ENCODE assay signal across 37 cellular contexts in the genomic region with DNA sequence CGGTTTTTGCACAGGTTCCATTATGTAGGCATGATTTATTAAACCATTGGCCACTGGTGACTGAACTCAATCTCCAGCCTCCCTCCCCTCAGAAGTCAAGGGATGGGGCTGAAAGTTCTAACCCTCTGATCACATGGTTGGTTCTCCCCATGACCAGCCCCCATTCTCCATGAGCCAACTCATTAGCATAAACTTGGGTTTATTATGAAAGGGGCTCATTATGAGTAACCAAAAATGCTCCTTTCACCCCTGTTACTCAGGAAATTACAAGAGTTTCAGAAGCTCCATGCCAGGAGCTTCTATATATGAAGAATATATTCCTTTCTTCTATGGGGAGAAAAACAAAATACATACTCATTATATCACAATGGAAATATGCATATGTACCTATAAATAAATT.
"Had no signal": no experiment of that assay in that cellular context is flagged by ENCODE, and none has a peak within 500 bp of the region (broad histone marks: within the 10 kb centered on the region; RNA-seq: fewer than 3 reads in every experiment).

No MANE protein-coding gene starts in this region.

- H3K9me3 ChIP-seq: adrenal gland, body of pancreas had no signal

- H3K27ac ChIP-seq: adrenal gland, ascending aorta, body of pancreas, brain microvascular endothelial cell, breast epithelium, cardiac muscle cell had no signal

- H3K27ac Mint-ChIP-seq: activated naive CD4-positive, alpha-beta T cell treated with anti-CD3 and anti-CD28 coated beads for 36 hours; activated naive CD4-positive, alpha-beta T cell treated with anti-CD3 and anti-CD28 coated beads, Interleukin-2, amount 10 ng/mL, durations not matched to agents 7 days and 5 days; activated naive CD4-positive, alpha-beta T cell treated with anti-CD3 and anti-CD28 coated beads, Interleukin-2, amount 50 U/mL, for 24 hours; activated naive CD4-positive, alpha-beta T cell treated with anti-CD3 and anti-CD28 coated beads, Interleukin-2, amount 50 U/mL, for 72 hours; activated naive CD8-positive, alpha-beta T cell; activated naive CD8-positive, alpha-beta T cell treated with anti-CD3 and anti-CD28 coated beads for 36 hours; activated naive CD8-positive, alpha-beta T cell treated with anti-CD3 and anti-CD28 coated beads, Interleukin-2, amount 10 ng/mL, durations not matched to agents 7 days and 5 days; activated naive CD8-positive, alpha-beta T cell treated with anti-CD3 and anti-CD28 coated beads, Interleukin-2, amount 50 U/mL, for 24 hours; activated T-cell treated with anti-CD3 and anti-CD28 coated beads, Interleukin-2, amount 50 U/mL, for 24 hours; activated T-cell treated with anti-CD3 and anti-CD28 coated beads, Interleukin-2, amount 50 U/mL, for 72 hours; activated T-helper 1 cell treated with anti-CD3 and anti-CD28 coated beads, Interleukin-12 subunit alpha, Interleukin-12 subunit beta, Interleukin-2, Interleukin-4 antibody, amounts not matched to agents 30 ng/mL and 10 ng/mL and 1 ng/mL, durations not matched to agents 14 hours and 24 hours and 36 hours; activated T-helper 17 cell treated with anti-CD3 and anti-CD28 coated beads, Interleukin-2, amount 50 U/mL, for 72 hours; activated T-helper 2 cell treated with anti-CD3 and anti-CD28 coated beads, Interferon-gamma antibody, Interleukin-2, Interleukin-4, amounts not matched to agents 10 μg/mL and 5 μg/mL and 100 μg/mL, durations not matched to agents 14 hours and 24 hours and 36 hours; brain had no signal

- ATAC-seq: activated naive CD8-positive, alpha-beta T cell treated with anti-CD3 and anti-CD28 coated beads, Interleukin-2, amount 50 U/mL, for 24 hours; activated T-helper 17 cell treated with anti-CD3 and anti-CD28 coated beads, Interleukin-2, amount 50 U/mL, for 72 hours; body of pancreas had no signal

- H3K9me3 Mint-ChIP-seq: central memory CD8-positive, alpha-beta T cell had no signal

- H3K4me1 ChIP-seq: adrenal gland, ascending aorta, body of pancreas, breast epithelium had no signal

- H3K4me1 Mint-ChIP-seq: activated naive CD4-positive, alpha-beta T cell treated with anti-CD3 and anti-CD28 coated beads, Interleukin-2, amount 10 ng/mL, durations not matched to agents 7 days and 5 days; activated naive CD4-positive, alpha-beta T cell treated with anti-CD3 and anti-CD28 coated beads, Interleukin-2, amount 50 U/mL, for 24 hours; activated naive CD8-positive, alpha-beta T cell treated with anti-CD3 and anti-CD28 coated beads, Interleukin-2, amount 10 ng/mL, durations not matched to agents 7 days and 5 days; activated naive CD8-positive, alpha-beta T cell treated with anti-CD3 and anti-CD28 coated beads, Interleukin-2, amount 50 U/mL, for 24 hours; activated T-helper 17 cell treated with anti-CD3 and anti-CD28 coated beads, Interleukin-2, amount 50 U/mL, for 72 hours; brain; central memory CD8-positive, alpha-beta T cell had no signal

- H3K4me3 Mint-ChIP-seq: activated naive CD4-positive, alpha-beta T cell treated with anti-CD3 and anti-CD28 coated beads for 36 hours; activated naive CD4-positive, alpha-beta T cell treated with anti-CD3 and anti-CD28 coated beads, Interleukin-2, amount 10 ng/mL, durations not matched to agents 7 days and 5 days; activated naive CD4-positive, alpha-beta T cell treated with anti-CD3 and anti-CD28 coated beads, Interleukin-2, amount 50 U/mL, for 24 hours; activated naive CD8-positive, alpha-beta T cell; activated naive CD8-positive, alpha-beta T cell treated with anti-CD3 and anti-CD28 coated beads for 36 hours; activated naive CD8-positive, alpha-beta T cell treated with anti-CD3 and anti-CD28 coated beads, Interleukin-2, amount 10 ng/mL, durations not matched to agents 7 days and 5 days; activated naive CD8-positive, alpha-beta T cell treated with anti-CD3 and anti-CD28 coated beads, Interleukin-2, amount 50 U/mL, for 24 hours; activated T-cell treated with anti-CD3 and anti-CD28 coated beads, Interleukin-2, amount 50 U/mL, for 24 hours; activated T-cell treated with anti-CD3 and anti-CD28 coated beads, Interleukin-2, amount 50 U/mL, for 72 hours; activated T-helper 1 cell treated with anti-CD3 and anti-CD28 coated beads, Interleukin-12 subunit alpha, Interleukin-12 subunit beta, Interleukin-2, Interleukin-4 antibody, amounts not matched to agents 30 ng/mL and 10 ng/mL and 1 ng/mL, durations not matched to agents 14 hours and 24 hours and 36 hours; activated T-helper 17 cell treated with anti-CD3 and anti-CD28 coated beads, Interleukin-2, amount 50 U/mL, for 72 hours; brain; central memory CD8-positive, alpha-beta T cell had no signal

- DNase-seq: activated effector memory CD4-positive, alpha-beta T cell treated with anti-CD3 and anti-CD28 coated beads, Interleukin-2, amount 50 U/mL, for 16 hours; activated effector memory CD4-positive, alpha-beta T cell treated with Interleukin-2 at 50 U/mL for 16 hours; activated gamma-delta T cell; activated gamma-delta T cell treated with Interleukin-2 at 50 U/mL for 16 hours; activated naive CD4-positive, alpha-beta T cell; activated naive CD4-positive, alpha-beta T cell treated with anti-CD3 and anti-CD28 coated beads for 36 hours; activated naive CD4-positive, alpha-beta T cell treated with anti-CD3 and anti-CD28 coated beads, Interleukin-2, amount 10 ng/mL, durations not matched to agents 7 days and 5 days; activated naive CD4-positive, alpha-beta T cell treated with anti-CD3 and anti-CD28 coated beads, Interleukin-2, amount 50 U/mL, for 16 hours; activated naive CD4-positive, alpha-beta T cell treated with Interleukin-2 at 50 U/mL for 16 hours; activated naive CD8-positive, alpha-beta T cell treated with anti-CD3 and anti-CD28 coated beads for 36 hours; activated naive CD8-positive, alpha-beta T cell treated with anti-CD3 and anti-CD28 coated beads, Interleukin-2, amount 10 ng/mL, durations not matched to agents 7 days and 5 days; activated naive CD8-positive, alpha-beta T cell treated with anti-CD3 and anti-CD28 coated beads, Interleukin-2, amount 50 U/mL, for 24 hours; activated T-cell treated with anti-CD3 and anti-CD28 coated beads for 4 hours; activated T-cell treated with anti-CD3 and anti-CD28 coated beads, Interleukin-2, amount 50 U/mL, for 24 hours; activated T-cell treated with anti-CD3 and anti-CD28 coated beads, Interleukin-2, amount 50 U/mL, for 48 hours; activated T-cell treated with anti-CD3 and anti-CD28 coated beads, Interleukin-2, amount 50 U/mL, for 72 hours; adrenal gland; amniotic stem cell; amygdala; anterior cingulate cortex; aorta; body of pancreas; brain microvascular endothelial cell; caudate nucleus; central memory CD4-positive, alpha-beta T cell; cerebellar nuclear complex had no signal

- H3K36me3 Mint-ChIP-seq: activated naive CD4-positive, alpha-beta T cell treated with anti-CD3 and anti-CD28 coated beads, Interleukin-2, amount 10 ng/mL, durations not matched to agents 7 days and 5 days; activated naive CD4-positive, alpha-beta T cell treated with anti-CD3 and anti-CD28 coated beads, Interleukin-2, amount 50 U/mL, for 24 hours; activated naive CD8-positive, alpha-beta T cell; activated naive CD8-positive, alpha-beta T cell treated with anti-CD3 and anti-CD28 coated beads for 36 hours; activated naive CD8-positive, alpha-beta T cell treated with anti-CD3 and anti-CD28 coated beads, Interleukin-2, amount 10 ng/mL, durations not matched to agents 7 days and 5 days; brain had no signal

- H3K27me3 ChIP-seq: adrenal gland, ascending aorta, body of pancreas, brain microvascular endothelial cell, cardiac muscle cell had no signal
